Comparison of ENCODE assay signal across 10 cellular contexts in the genomic region with DNA sequence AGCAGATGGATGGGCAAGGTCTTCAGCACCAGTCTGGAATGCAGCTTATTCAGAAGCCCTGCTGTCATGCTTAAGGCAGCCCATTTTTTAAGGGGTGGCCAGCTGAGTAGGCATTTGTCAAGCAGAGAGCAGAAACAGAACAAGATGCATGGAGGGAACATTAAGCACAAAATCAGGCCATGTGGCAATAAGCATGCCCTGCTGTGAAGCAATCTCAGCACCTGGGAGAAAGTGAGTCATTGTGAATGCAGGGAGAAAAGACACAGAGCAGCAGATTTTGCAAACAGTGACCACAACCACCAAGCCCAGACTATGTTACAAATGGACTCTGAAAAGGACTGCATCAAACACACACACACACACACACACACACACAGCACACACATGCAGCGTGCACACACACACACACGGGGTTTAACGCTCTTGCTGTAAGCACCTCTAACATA.
DNase-seq lines count a peak whose midpoint lies in the region; ATAC-seq, FAIRE-seq and TF ChIP-seq lines count a peak whose summit lies in the region.
"Had no signal": no experiment of that assay in that cellular context is flagged by ENCODE, and none has a peak within 500 bp of the region (broad histone marks: within the 10 kb centered on the region; RNA-seq: fewer than 3 reads in every experiment).

No MANE protein-coding gene starts in this region.

- no peak overlapping the region for H4K5ac ChIP-seq in mesendoderm (ENCODE audit: low read length)

- H4K8ac ChIP-seq in mesendoderm (ENCODE audit: low read depth, low read length) = no peak overlapping the region

- H3K23ac ChIP-seq in mesendoderm (ENCODE audit: low read length) = no peak overlapping the region

- H3K27ac ChIP-seq in K562 (ENCODE audit: extremely low read depth, low read depth, low read length) (no peak overlapping the region), mesendoderm (ENCODE audit: low read depth, low read length) (no peak overlapping the region), small intestine (ENCODE audit: low read depth in 1 of 2, low read length in 1 of 2) (no peak overlapping the region)

- no peak overlapping the region for H2BK5ac ChIP-seq in mesendoderm (ENCODE audit: low read length)

- no peak overlapping the region for H3K18ac ChIP-seq in mesendoderm (ENCODE audit: low read length)

- intact Hi-C loops in K562 (cut with micrococcal nuclease) = no loop called here

- no peak for TF ChIP-seq CTCF in K562 (IDR thresholded peaks at IDR 0.05 in 2 of 3, conservative IDR thresholded peaks at IDR 0.05 in 1 of 3; ENCODE audit: insufficient read depth in 2 of 3, low read depth in 1 of 3, low read length in 3 of 3)

- no TSS peak for BruUV-seq in K562 (replicated peaks; lab: Mats Ljungman, UMichigan)

- H3K79me2 ChIP-seq in K562 (ENCODE audit: control insufficient read depth, insufficient read depth, low read length) (no peaks in the 10 kb centered on the region), mesendoderm (ENCODE audit: control insufficient read depth, insufficient read depth, low read length) (no peaks in the 10 kb centered on the region)

- H2BK120ac ChIP-seq in mesendoderm (ENCODE audit: low read depth, low read length) = no peak overlapping the region

- WGBS in K562 (ENCODE audit: insufficient coverage, low coverage, missing lambda C conversion rate) = 5% methylated on average over 3 of the region's 3 CpGs
- no CpG with 5 or more reads among the region's 3 CpGs for WGBS in mesendoderm (ENCODE audit: extremely low coverage, insufficient coverage, low lambda C conversion rate)
- 71 to 91% (median 86%) methylated on average over 3 of the region's 3 CpGs for WGBS in small intestine, 3 donors

- peak; percentile 51 for DNase-seq in Daoy (ENCODE audit: low read depth)
- DNase-seq in MG63 = peak; percentile 21
- DNase-seq in K562 (ENCODE audit: extremely low read depth in 1 of 4, low spot score in 3 of 4) = no peak
- peak; percentile 95 for DNase-seq in mesendoderm
- no peak for DNase-seq in activated T-cell treated with anti-CD3 and anti-CD28 coated beads, Interleukin-2, amount 50 U/mL, for 1 hour
- DNase-seq in small intestine = no peak
- DNase-seq: activated effector memory CD4-positive, alpha-beta T cell treated with Interleukin-2 at 50 U/mL for 16 hours had no signal

- no peak overlapping the region for H2AFZ ChIP-seq in K562 (ENCODE audit: low read depth, low read length)

- H2BK15ac ChIP-seq in mesendoderm (replicated peaks; ENCODE audit: low read depth) = no peak overlapping the region

- H3K79me1 ChIP-seq in mesendoderm (ENCODE audit: low read length) = no peaks in the 10 kb centered on the region

- H3K9ac ChIP-seq in K562 (ENCODE audit: insufficient read depth in 1 of 2, low read depth in 2 of 2, low read length in 2 of 2) = no peak overlapping the region
- H3K9ac ChIP-seq in mesendoderm (ENCODE audit: low read length) = no peak overlapping the region

- H2AK5ac ChIP-seq in mesendoderm (ENCODE audit: low read length) = no peak overlapping the region

- H3K27me3 ChIP-seq in MG63 = no peaks in the 10 kb centered on the region
- no peaks in the 10 kb centered on the region for H3K27me3 ChIP-seq in K562 (ENCODE audit: control insufficient read depth in 2 of 2, insufficient read depth in 2 of 2, low read length in 2 of 2)
- no peaks in the 10 kb centered on the region for H3K27me3 ChIP-seq in mesendoderm (ENCODE audit: insufficient read depth, low read length, poor library complexity)
- H3K27me3 ChIP-seq in small intestine (ENCODE audit: control insufficient read depth in 2 of 2, insufficient read depth in 2 of 2, low read length in 2 of 2) = no peaks in the 10 kb centered on the region

- in situ Hi-C loops in K562 (cut with MboI) = no loop called here

- ATAC-seq in K562 (peak; percentile 23; the same call in 1 of the 3 replicates), GM19023 (IDR thresholded peaks at IDR 0.05; ENCODE audit: unreplicated experiment) (no peak), GM18909 (IDR thresholded peaks at IDR 0.05; ENCODE audit: poor library complexity, unreplicated experiment) (no peak)
- ATAC-seq: GM12878 had no signal

- FAIRE-seq in K562 (lab: Jason Lieb, UNC) (no peak), small intestine (lab: Jason Lieb, UNC) (no peak)
- FAIRE-seq: GM12878 had no signal

- no peaks in the 10 kb centered on the region for H4K20me1 ChIP-seq in K562 (replicated peaks; ENCODE audit: control insufficient read depth, insufficient read depth, low read length)

- H3K4me3 ChIP-seq in MG63 = no peak overlapping the region
- H3K4me3 ChIP-seq in K562 = no peak overlapping the region
- no peak overlapping the region for H3K4me3 ChIP-seq in mesendoderm (ENCODE audit: low read length)
- H3K4me3 ChIP-seq in small intestine (ENCODE audit: low read depth in 1 of 2, low read length in 2 of 2) = no peak overlapping the region
- H3K4me3 ChIP-seq: GM12878 had no signal

- TF ChIP-seq EP300 in K562 (IDR thresholded peaks at IDR 0.05; ENCODE audit: low read length) = no peak

- H3K4me2 ChIP-seq in K562 (ENCODE audit: insufficient read depth, low read length) (no peak overlapping the region), mesendoderm (ENCODE audit: low read length) (no peak overlapping the region)

- H3K9me3 ChIP-seq in MG63 (no peaks in the 10 kb centered on the region), K562 (replicated peaks; ENCODE audit: control insufficient read depth, insufficient read depth, low read depth, low read length) (no peaks in the 10 kb centered on the region), small intestine (ENCODE audit: control insufficient read depth, low read depth) (no peaks in the 10 kb centered on the region)

- no peaks in the 10 kb centered on the region for H3K9me1 ChIP-seq in K562 (ENCODE audit: control insufficient read depth, insufficient read depth, low read length)

- POLR2A ChIA-PET in K562 (lab: Yijun Ruan, JAX) = interaction anchor here (0.5 kb wide), 1 partner anchor 26 kb away, joined by 3 read pairs; no protein-coding TSS in a partner anchor

- no peak for TF ChIP-seq RAD21 in K562 (CRISPR knock-in tag; conservative IDR thresholded peaks at IDR 0.05 in 1 of 2, IDR thresholded peaks at IDR 0.05 in 1 of 2)

- CTCF ChIA-PET in K562 (lab: Yijun Ruan, JAX; ENCODE audit: low intra/inter-chr PET ratio) = no interaction called here

- H3K56ac ChIP-seq in mesendoderm (ENCODE audit: low read length) = peak overlapping the region; percentile 52

- H3K4ac ChIP-seq in mesendoderm (ENCODE audit: low read depth, low read length) = no peak overlapping the region

- TF ChIP-seq POLR2A in K562 (conservative IDR thresholded peaks at IDR 0.05) = no peak

- no peaks in the 10 kb centered on the region for H3K36me3 ChIP-seq in MG63
- H3K36me3 ChIP-seq in K562 (ENCODE audit: control insufficient read depth, insufficient read depth, low read length) = no peaks in the 10 kb centered on the region
- no peaks in the 10 kb centered on the region for H3K36me3 ChIP-seq in mesendoderm (ENCODE audit: control insufficient read depth, insufficient read depth, low read length)
- H3K36me3 ChIP-seq in small intestine (ENCODE audit: control insufficient read depth in 2 of 2, insufficient read depth in 2 of 2, low read length in 2 of 2) = no peaks in the 10 kb centered on the region

- H3K4me1 ChIP-seq in K562 (replicated peaks in 1 of 2; ENCODE audit: control insufficient read depth in 2 of 2, insufficient read depth in 2 of 2, low read length in 2 of 2) (no peaks in the 10 kb centered on the region), mesendoderm (ENCODE audit: control insufficient read depth, low read depth, low read length) (peaks cover 2% of the 10 kb centered on the region), small intestine (ENCODE audit: control insufficient read depth in 2 of 2, insufficient read depth in 1 of 2, low read depth in 1 of 2, low read length in 1 of 2) (no peaks in the 10 kb centered on the region)

TF ChIP-seq in K562, 482 proteins besides CTCF, POLR2A, EP300 and RAD21 (continues in another document):
- no peak for TF ChIP-seq ZNF263 (CRISPR knock-in tag; IDR thresholded peaks at IDR 0.05; ENCODE audit: borderline replicate concordance)
- TF ChIP-seq, protein P1, sequence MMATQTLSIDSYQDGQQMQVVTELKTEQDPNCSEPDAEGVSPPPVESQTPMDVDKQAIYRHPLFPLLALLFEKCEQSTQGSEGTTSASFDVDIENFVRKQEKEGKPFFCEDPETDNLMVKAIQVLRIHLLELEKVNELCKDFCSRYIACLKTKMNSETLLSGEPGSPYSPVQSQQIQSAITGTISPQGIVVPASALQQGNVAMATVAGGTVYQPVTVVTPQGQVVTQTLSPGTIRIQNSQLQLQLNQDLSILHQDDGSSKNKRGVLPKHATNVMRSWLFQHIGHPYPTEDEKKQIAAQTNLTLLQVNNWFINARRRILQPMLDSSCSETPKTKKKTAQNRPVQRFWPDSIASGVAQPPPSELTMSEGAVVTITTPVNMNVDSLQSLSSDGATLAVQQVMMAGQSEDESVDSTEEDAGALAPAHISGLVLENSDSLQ (IDR thresholded peaks at IDR 0.05) = no peak
- TF ChIP-seq SLC30A9 (CRISPR knock-in tag; IDR thresholded peaks at IDR 0.05) = no peak
- no peak for TF ChIP-seq SP2 (IDR thresholded peaks at IDR 0.05; ENCODE audit: extremely low read depth, low read depth, low read length, poor library complexity, severe bottlenecking)
- no peak for TF ChIP-seq RFX7 (CRISPR knock-in tag; IDR thresholded peaks at IDR 0.05)
- TF ChIP-seq SOX6 (IDR thresholded peaks at IDR 0.05) = no peak
- peak; percentile 39 to 45; a peak in 2 of 4 replicates for TF ChIP-seq KDM1A (IDR thresholded peaks at IDR 0.05)
- TF ChIP-seq CREB3 (tag; conservative IDR thresholded peaks at IDR 0.05; ENCODE audit: low read depth) = no peak
- no peak for TF ChIP-seq HCFC1 (IDR thresholded peaks at IDR 0.05; ENCODE audit: low read depth, low read length)
- TF ChIP-seq NFRKB (IDR thresholded peaks at IDR 0.05; ENCODE audit: low read depth) = no peak
- TF ChIP-seq KHSRP (IDR thresholded peaks at IDR 0.05) = no peak
- TF ChIP-seq ZSCAN29 (IDR thresholded peaks at IDR 0.05) = no peak
- TF ChIP-seq CEBPB (tag; IDR thresholded peaks at IDR 0.05) = peak; percentile 58; the same call in 1 of the 2 replicates
- TF ChIP-seq ZBTB7A (IDR thresholded peaks at IDR 0.05; ENCODE audit: borderline replicate concordance, control insufficient read depth, low read depth, low read length) = no peak
- TF ChIP-seq HNRNPH1 (optimal IDR thresholded peaks at IDR 0.05; ENCODE audit: low read depth, low read length) = no peak

Comparison
In these comparisons a context has a peak if more than half of its experiments do, and no peak if none do; other contexts are left out.
1. DNase-seq: peak in Daoy (single experiment), MG63 (single experiment) and mesendoderm (single experiment); none in K562 (0 of 4), activated T-cell treated with anti-CD3 and anti-CD28 coated beads, Interleukin-2, amount 50 U/mL, for 1 hour (single experiment) and small intestine (single experiment).